In genomic region chr2:85324639-85325465, GRCh38 we compare ENCODE assay signal across 1 cellular context.
TF ChIP-seq lines count a peak whose summit lies in the region.

No MANE protein-coding gene starts in this region.

TF ChIP-seq in HepG2, 621 proteins besides CTCF, POLR2A, EP300 and RAD21 (continued from another document and continues in another):
- peak; percentile 61; the same call in 1 of the 2 replicates for TF ChIP-seq BRF2 (CRISPR knock-in tag; IDR thresholded peaks at IDR 0.05)
- peak; percentile 99 for TF ChIP-seq CEBPB (IDR thresholded peaks at IDR 0.05; ENCODE audit: borderline replicate concordance, low read depth, low read length)
- TF ChIP-seq SNAPC2 (CRISPR knock-in tag; IDR thresholded peaks at IDR 0.05): peak; percentile 90; the same call in 1 of the 2 replicates
- TF ChIP-seq POLR2AphosphoS2 (IDR thresholded peaks at IDR 0.05; ENCODE audit: low read depth, low read length): peak; percentile 46; the same call in 1 of the 2 replicates
- peak; percentile 50; the same call in 1 of the 2 replicates for TF ChIP-seq ARNTL (CRISPR knock-in tag; IDR thresholded peaks at IDR 0.05)
- peak; percentile 92 for TF ChIP-seq PHF21A (CRISPR knock-in tag; IDR thresholded peaks at IDR 0.05)
- TF ChIP-seq ZNF34 (CRISPR knock-in tag; IDR thresholded peaks at IDR 0.05; ENCODE audit: borderline replicate concordance): no peak
- TF ChIP-seq PRDM15 (CRISPR knock-in tag; IDR thresholded peaks at IDR 0.05): peak; percentile 24; the same call in 1 of the 2 replicates
- peak; percentile 51; the same call in 1 of the 2 replicates for TF ChIP-seq HMGXB3 (CRISPR knock-in tag; IDR thresholded peaks at IDR 0.05; ENCODE audit: borderline replicate concordance)
- peak; percentile 64; the same call in 1 of the 2 replicates for TF ChIP-seq TBX3 (IDR thresholded peaks at IDR 0.05; ENCODE audit: borderline replicate concordance)
- no peak for TF ChIP-seq TMF1 (CRISPR knock-in tag; IDR thresholded peaks at IDR 0.05; ENCODE audit: low read depth)
- no peak for TF ChIP-seq ZIK1 (CRISPR knock-in tag; IDR thresholded peaks at IDR 0.05; ENCODE audit: borderline replicate concordance, low read depth)
- TF ChIP-seq ZFP90 (CRISPR knock-in tag; IDR thresholded peaks at IDR 0.05; ENCODE audit: borderline replicate concordance): peak; percentile 99
- TF ChIP-seq ZNF646 (CRISPR knock-in tag; IDR thresholded peaks at IDR 0.05): no peak
- peak; percentile 26; the same call in 1 of the 2 replicates for TF ChIP-seq ZFY (CRISPR knock-in tag; IDR thresholded peaks at IDR 0.05)
- TF ChIP-seq PPARG (CRISPR knock-in tag; conservative IDR thresholded peaks at IDR 0.05): peak; percentile 95
- no peak for TF ChIP-seq ZBTB49 (CRISPR knock-in tag; IDR thresholded peaks at IDR 0.05; ENCODE audit: borderline replicate concordance)
- TF ChIP-seq, protein P1, sequence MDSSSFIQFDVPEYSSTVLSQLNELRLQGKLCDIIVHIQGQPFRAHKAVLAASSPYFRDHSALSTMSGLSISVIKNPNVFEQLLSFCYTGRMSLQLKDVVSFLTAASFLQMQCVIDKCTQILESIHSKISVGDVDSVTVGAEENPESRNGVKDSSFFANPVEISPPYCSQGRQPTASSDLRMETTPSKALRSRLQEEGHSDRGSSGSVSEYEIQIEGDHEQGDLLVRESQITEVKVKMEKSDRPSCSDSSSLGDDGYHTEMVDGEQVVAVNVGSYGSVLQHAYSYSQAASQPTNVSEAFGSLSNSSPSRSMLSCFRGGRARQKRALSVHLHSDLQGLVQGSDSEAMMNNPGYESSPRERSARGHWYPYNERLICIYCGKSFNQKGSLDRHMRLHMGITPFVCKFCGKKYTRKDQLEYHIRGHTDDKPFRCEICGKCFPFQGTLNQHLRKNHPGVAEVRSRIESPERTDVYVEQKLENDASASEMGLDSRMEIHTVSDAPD (CRISPR knock-in tag; IDR thresholded peaks at IDR 0.05): peak; percentile 88
- no peak for TF ChIP-seq CCAR2 (optimal IDR thresholded peaks at IDR 0.05; ENCODE audit: low read depth, low read length)
- TF ChIP-seq ZNF124 (CRISPR knock-in tag; IDR thresholded peaks at IDR 0.05): peak; percentile 44; the same call in 1 of the 2 replicates
- TF ChIP-seq ZNF30 (CRISPR knock-in tag; IDR thresholded peaks at IDR 0.05): no peak
- peak; percentile 67; the same call in 1 of the 2 replicates for TF ChIP-seq ZNF710 (CRISPR knock-in tag; IDR thresholded peaks at IDR 0.05; ENCODE audit: borderline replicate concordance)
- TF ChIP-seq TSC22D2 (CRISPR knock-in tag; IDR thresholded peaks at IDR 0.05; ENCODE audit: borderline replicate concordance): no peak
- no peak for TF ChIP-seq KDM2A (CRISPR knock-in tag; IDR thresholded peaks at IDR 0.05; ENCODE audit: borderline replicate concordance, low read depth)
- peak; percentile 89 for TF ChIP-seq FOXP4 (CRISPR knock-in tag; IDR thresholded peaks at IDR 0.05)
- peak; percentile 49; the same call in 1 of the 2 replicates for TF ChIP-seq BORCS8-MEF2B (CRISPR knock-in tag; IDR thresholded peaks at IDR 0.05)
- no peak for TF ChIP-seq FOXC1 (CRISPR knock-in tag; IDR thresholded peaks at IDR 0.05; ENCODE audit: borderline replicate concordance)
- no peak for TF ChIP-seq NAIF1 (CRISPR knock-in tag; IDR thresholded peaks at IDR 0.05; ENCODE audit: borderline replicate concordance)
- TF ChIP-seq TP53 (CRISPR knock-in tag; conservative IDR thresholded peaks at IDR 0.05): no peak
